9 cellular contexts compared by ENCODE assay signal in the genomic region with DNA sequence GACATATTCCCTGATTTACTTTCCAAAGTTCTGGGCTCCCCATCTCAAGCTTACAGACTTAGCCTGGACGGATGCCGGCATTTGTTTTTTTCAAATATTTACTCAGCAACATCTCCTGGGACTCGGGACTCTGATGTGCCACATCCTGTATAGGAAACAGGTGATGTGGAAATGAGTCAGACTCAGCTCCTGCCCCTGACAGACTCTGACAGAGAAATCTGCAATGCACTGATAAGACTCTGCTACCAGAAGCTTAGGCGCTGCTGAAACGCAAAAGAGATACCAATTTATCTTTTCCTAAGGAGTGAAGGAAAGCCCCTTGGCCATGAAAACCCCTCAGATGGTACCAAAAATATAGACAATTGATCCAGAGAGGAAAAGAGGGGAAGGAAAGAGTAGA. TPM values are rescaled to one million over a fixed set of nuclear protein-coding genes. Genes with fewer than 3 reads are reported as not detected.
A peak's percentile ranks its signal among the peaks of the same experiment; 100 is the strongest.
DNase-seq lines count a peak whose midpoint lies in the region; ATAC-seq, FAIRE-seq and TF ChIP-seq lines count a peak whose summit lies in the region.
"Had no signal": no experiment of that assay in that cellular context is flagged by ENCODE, and none has a peak within 500 bp of the region (broad histone marks: within the 10 kb centered on the region; RNA-seq: fewer than 3 reads in every experiment).

No MANE protein-coding gene starts in this region.

- H3K9me3 ChIP-seq in CD4-positive, alpha-beta T cell (ENCODE audit: control insufficient read depth, low read length) = no peaks in the 10 kb centered on the region

- H3K27ac ChIP-seq in CD4-positive, alpha-beta T cell (ENCODE audit: low read depth, low read length) = no peak overlapping the region

- H3K27me3 Mint-ChIP-seq in CD4-positive, alpha-beta T cell = peaks cover 35% of the 10 kb centered on the region
- peaks cover 3% of the 10 kb centered on the region for H3K27me3 Mint-ChIP-seq in activated T-helper 1 cell treated with anti-CD3 and anti-CD28 coated beads, Interleukin-12 subunit alpha, Interleukin-12 subunit beta, Interleukin-2, Interleukin-4 antibody, amounts not matched to agents 30 ng/mL and 10 ng/mL and 1 ng/mL, durations not matched to agents 14 hours and 24 hours and 36 hours (ENCODE audit: insufficient read depth)

- H3K4me3 Mint-ChIP-seq in CD4-positive, alpha-beta T cell = peak overlapping the region; percentile 1
- H3K4me3 Mint-ChIP-seq in activated T-helper 1 cell treated with anti-CD3 and anti-CD28 coated beads, Interleukin-12 subunit alpha, Interleukin-12 subunit beta, Interleukin-2, Interleukin-4 antibody, amounts not matched to agents 30 ng/mL and 10 ng/mL and 1 ng/mL, durations not matched to agents 14 hours and 24 hours and 36 hours = peak overlapping the region; percentile 71

- no peaks in the 10 kb centered on the region for H3K36me3 Mint-ChIP-seq in CD4-positive, alpha-beta T cell (ENCODE audit: low read depth)
- H3K36me3 Mint-ChIP-seq in activated T-helper 1 cell treated with anti-CD3 and anti-CD28 coated beads, Interleukin-12 subunit alpha, Interleukin-12 subunit beta, Interleukin-2, Interleukin-4 antibody, amounts not matched to agents 30 ng/mL and 10 ng/mL and 1 ng/mL, durations not matched to agents 14 hours and 24 hours and 36 hours (ENCODE audit: low read depth) = peaks cover 6% of the 10 kb centered on the region

- H3K4me1 Mint-ChIP-seq in CD4-positive, alpha-beta T cell (ENCODE audit: low read depth) = peaks cover 49% of the 10 kb centered on the region
- H3K4me1 Mint-ChIP-seq in activated T-helper 1 cell treated with anti-CD3 and anti-CD28 coated beads, Interleukin-12 subunit alpha, Interleukin-12 subunit beta, Interleukin-2, Interleukin-4 antibody, amounts not matched to agents 30 ng/mL and 10 ng/mL and 1 ng/mL, durations not matched to agents 14 hours and 24 hours and 36 hours (ENCODE audit: low read depth) = peaks cover 59% of the 10 kb centered on the region

- H3K27me3 ChIP-seq in CD4-positive, alpha-beta T cell (ENCODE audit: control insufficient read depth, insufficient read depth, low read length) = peaks cover 9% of the 10 kb centered on the region

- FAIRE-seq in GM18507 (lab: Jason Lieb, UNC) = peak; percentile 96

- POLR2A ChIA-PET in CD4-positive, alpha-beta T cell (lab: Charles Lee) = no interaction called here

- no peak overlapping the region for H3K27ac Mint-ChIP-seq in CD4-positive, alpha-beta T cell
- H3K27ac Mint-ChIP-seq in activated T-helper 1 cell treated with anti-CD3 and anti-CD28 coated beads, Interleukin-12 subunit alpha, Interleukin-12 subunit beta, Interleukin-2, Interleukin-4 antibody, amounts not matched to agents 30 ng/mL and 10 ng/mL and 1 ng/mL, durations not matched to agents 14 hours and 24 hours and 36 hours = peak overlapping the region; percentile 91

- no peak for TF ChIP-seq CTCF in CD4-positive, alpha-beta T cell (IDR thresholded peaks at IDR 0.05)

- intact Hi-C loops in CD4-positive, alpha-beta T cell (cut with DNase I, micrococcal nuclease) = loop anchor here in 1 of 2 experiments (10.0 kb wide), 1 partner anchor 214 kb away; no protein-coding TSS in a partner anchor
- intact Hi-C loops in activated T-helper 1 cell treated with anti-CD3 and anti-CD28 coated beads, Interleukin-12 subunit alpha, Interleukin-12 subunit beta, Interleukin-2, Interleukin-4 antibody, amounts not matched to agents 30 ng/mL and 10 ng/mL and 1 ng/mL, durations not matched to agents 14 hours and 24 hours and 36 hours (cut with micrococcal nuclease) = loop anchor here (2.0 kb wide), 2 partner anchors 14 to 16 kb away; a partner anchor contains a TSS

- ATAC-seq in CD4-positive, alpha-beta T cell (ENCODE audit: poor library complexity) = no peak
- ATAC-seq in HG03571 (IDR thresholded peaks at IDR 0.05; ENCODE audit: unreplicated experiment) = peak; percentile 65

- DNase-seq in CD4-positive, alpha-beta T cell = no peak
- DNase-seq in GM18507 (ENCODE audit: extremely low spot score, insufficient read length, low read depth) (no peak), activated gamma-delta T cell treated with Interleukin-2 at 50 U/mL for 16 hours (no peak), NCI-H774 (lab: John Stamatoyannopoulos, UW) (no peak), EL (no peak), NCI-H187 (lab: John Stamatoyannopoulos, UW) (no peak)
- peak; percentile 51 for DNase-seq in activated T-helper 1 cell treated with anti-CD3 and anti-CD28 coated beads, Interleukin-12 subunit alpha, Interleukin-12 subunit beta, Interleukin-2, Interleukin-4 antibody, amounts not matched to agents 30 ng/mL and 10 ng/mL and 1 ng/mL, durations not matched to agents 14 hours and 24 hours and 36 hours (ENCODE audit: low spot score)
- DNase-seq: NCI-H2227 treated with DMSO at 0.1 percent for 48 hours had no signal

- H3K9me3 Mint-ChIP-seq in CD4-positive, alpha-beta T cell = peaks cover 5% of the 10 kb centered on the region
- H3K9me3 Mint-ChIP-seq in activated T-helper 1 cell treated with anti-CD3 and anti-CD28 coated beads, Interleukin-12 subunit alpha, Interleukin-12 subunit beta, Interleukin-2, Interleukin-4 antibody, amounts not matched to agents 30 ng/mL and 10 ng/mL and 1 ng/mL, durations not matched to agents 14 hours and 24 hours and 36 hours = peaks cover 4% of the 10 kb centered on the region

- CTCF ChIA-PET in CD4-positive, alpha-beta T cell (lab: Charles Lee) = no interaction called here

RNA-seq across cellular contexts. Expression of a gene that starts 16.2 kb away (rescaled TPM):
- total RNA-seq in CD4-positive, alpha-beta T cell = 1 to 10 TPM in 1 of 2 experiments, not detected in 1; 1.2 TPM
- 45.7 and 49.1 TPM in 2 replicates for total RNA-seq in activated T-helper 1 cell treated with anti-CD3 and anti-CD28 coated beads, Interleukin-12 subunit alpha, Interleukin-12 subunit beta, Interleukin-2, Interleukin-4 antibody, amounts not matched to agents 30 ng/mL and 10 ng/mL and 1 ng/mL, durations not matched to agents 14 hours and 24 hours and 36 hours

RNA-seq across cellular contexts. Expression of a gene that starts 45.7 kb away (rescaled TPM):
- total RNA-seq in CD4-positive, alpha-beta T cell = not detected
- not detected in 2 replicates for total RNA-seq in activated T-helper 1 cell treated with anti-CD3 and anti-CD28 coated beads, Interleukin-12 subunit alpha, Interleukin-12 subunit beta, Interleukin-2, Interleukin-4 antibody, amounts not matched to agents 30 ng/mL and 10 ng/mL and 1 ng/mL, durations not matched to agents 14 hours and 24 hours and 36 hours

RNA-seq across cellular contexts. Expression of a gene that starts 54.7 kb away (rescaled TPM):
- total RNA-seq in CD4-positive, alpha-beta T cell = under 1 TPM; 0.78 to 0.91 TPM
- not detected in 2 replicates for total RNA-seq in activated T-helper 1 cell treated with anti-CD3 and anti-CD28 coated beads, Interleukin-12 subunit alpha, Interleukin-12 subunit beta, Interleukin-2, Interleukin-4 antibody, amounts not matched to agents 30 ng/mL and 10 ng/mL and 1 ng/mL, durations not matched to agents 14 hours and 24 hours and 36 hours

RNA-seq across cellular contexts. Expression of a gene that starts 55.3 kb away (rescaled TPM):
- 1 to 10 TPM; 2.8 to 2.9 TPM for total RNA-seq in CD4-positive, alpha-beta T cell
- 8.4 and 11.5 TPM in 2 replicates for total RNA-seq in activated T-helper 1 cell treated with anti-CD3 and anti-CD28 coated beads, Interleukin-12 subunit alpha, Interleukin-12 subunit beta, Interleukin-2, Interleukin-4 antibody, amounts not matched to agents 30 ng/mL and 10 ng/mL and 1 ng/mL, durations not matched to agents 14 hours and 24 hours and 36 hours

Comparison
In these comparisons a context has a peak if more than half of its experiments do, and no peak if none do; other contexts are left out.
1. RNA of a gene that starts 16.2 kb away (total RNA-seq): 45.7 to 49.1 TPM in activated T-helper 1 cell treated with anti-CD3 and anti-CD28 coated beads, Interleukin-12 subunit alpha, Interleukin-12 subunit beta, Interleukin-2, Interleukin-4 antibody, amounts not matched to agents 30 ng/mL and 10 ng/mL and 1 ng/mL, durations not matched to agents 14 hours and 24 hours and 36 hours; 1.2 TPM in CD4-positive, alpha-beta T cell; every median in the first group is over 10 times any median in the second.